In genomic region chr13:40141859-40142555, GRCh38 we compare ENCODE assay signal across 22 cellular contexts.
DNase-seq lines count a peak whose midpoint lies in the region; ATAC-seq and TF ChIP-seq lines count a peak whose summit lies in the region.
"Had no signal": no experiment of that assay in that cellular context is flagged by ENCODE, and none has a peak within 500 bp of the region (broad histone marks: within the 10 kb centered on the region; RNA-seq: fewer than 3 reads in every experiment).

No MANE protein-coding gene starts in this region.

- 45% methylated on average over 9 of the region's 11 CpGs for WGBS in mammary epithelial cell (ENCODE audit: low coverage, missing lambda C conversion rate)
- WGBS in GM23248 (ENCODE audit: low coverage in 1 of 2, low lambda C conversion rate in 2 of 2, missing lambda C conversion rate in 2 of 2), 2 experiments, result 79 to 88% methylated on average over 11 of the region's 11 CpGs
- 63 to 76% methylated on average over 11 of the region's 11 CpGs for WGBS in upper lobe of left lung, 2 donors

- no peak for TF ChIP-seq POLR2A in upper lobe of left lung (IDR thresholded peaks at IDR 0.05)

- no peak overlapping the region for H3K4me3 ChIP-seq in mammary epithelial cell (replicated peaks in 1 of 3; ENCODE audit: insufficient read depth in 1 of 3, low read depth in 2 of 3, low read length in 3 of 3)
- no peak overlapping the region for H3K4me3 ChIP-seq in GM23248
- no peak overlapping the region for H3K4me3 ChIP-seq in upper lobe of left lung

- peaks cover 6% of the 10 kb centered on the region for H3K9me3 Mint-ChIP-seq in MCF 10A (ENCODE audit: unreplicated experiment)

- peaks cover 6% of the 10 kb centered on the region for H3K36me3 Mint-ChIP-seq in MCF 10A (ENCODE audit: insufficient read depth, unreplicated experiment)

- no peak overlapping the region for H2AFZ ChIP-seq in mammary epithelial cell (ENCODE audit: low read depth, low read length)
- H2AFZ ChIP-seq in GM23248, result no peak overlapping the region

- H3K4me1 ChIP-seq in mammary epithelial cell (ENCODE audit: insufficient read depth, low read length) (no peaks in the 10 kb centered on the region), GM23248 (ENCODE audit: insufficient read depth) (no peaks in the 10 kb centered on the region), upper lobe of left lung (no peaks in the 10 kb centered on the region)

- H3K4me3 Mint-ChIP-seq in MCF 10A (ENCODE audit: unreplicated experiment), result peak overlapping the region; percentile 33

- POLR2A ChIA-PET in MCF 10A (lab: Yijun Ruan, JAX), result interaction anchor here (0.5 to 5.6 kb wide), 7 partner anchors 9 to 82 kb away, joined by 3 to 21 read pairs (median 3); no protein-coding TSS in a partner anchor

- H3K9me3 ChIP-seq in mammary epithelial cell (replicated peaks; ENCODE audit: insufficient read depth, low read length), result no peaks in the 10 kb centered on the region
- H3K9me3 ChIP-seq in GM23248 (ENCODE audit: low read depth), result no peaks in the 10 kb centered on the region
- H3K9me3 ChIP-seq in upper lobe of left lung, result no peaks in the 10 kb centered on the region

- DNase-seq in MCF 10A (ENCODE audit: unreplicated experiment) (peak; percentile 59), mammary epithelial cell (no peak), glomerular visceral epithelial cell (ENCODE audit: extremely low spot score) (peak; percentile 3), GM23248 (no peak), DMS114 treated with DMSO at 0.1 percent for 48 hours (lab: John Stamatoyannopoulos, UW; ENCODE audit: unreplicated experiment) (no peak), upper lobe of left lung (no peak)
- DNase-seq: GF-D8, KBM-7, NCI-H1092, NCI-H1417 treated with DMSO at 0.1 percent for 48 hours, NCI-H1694 treated with DMSO at 0.1 percent for 48 hours, NCI-H2081 treated with DMSO at 0.1 percent for 48 hours, NCI-H2171, NCI-H226, NCI-H510A, NCI-H69, SHP77 had no signal

- ATAC-seq in SK-N-SH treated with all-trans-retinoic acid at 6 μM for 48 hours (peak; percentile 26; the same call in 1 of the 3 replicates), HG02973 (IDR thresholded peaks at IDR 0.05; ENCODE audit: unreplicated experiment) (no peak), upper lobe of left lung (ENCODE audit: low FRiP score in 2 of 2) (no peak)
- ATAC-seq: HCT116 had no signal

- dilution Hi-C loops in mammary epithelial cell (cut with HindIII; ENCODE audit: low sequenced_read_pairs), result no loop called here

- H3K27ac ChIP-seq in mammary epithelial cell (ENCODE audit: insufficient read depth, low read depth, low read length) (no peak overlapping the region), GM23248 (no peak overlapping the region), upper lobe of left lung (no peak overlapping the region)
- H3K27ac ChIP-seq: 22Rv1, RWPE1 had no signal

- H3K4me1 Mint-ChIP-seq in MCF 10A (ENCODE audit: insufficient read depth, unreplicated experiment), result peaks cover 43% of the 10 kb centered on the region

- no peaks in the 10 kb centered on the region for H4K20me1 ChIP-seq in mammary epithelial cell (ENCODE audit: insufficient read depth, low read length)
- no peaks in the 10 kb centered on the region for H4K20me1 ChIP-seq in GM23248 (ENCODE audit: insufficient read depth)

- H3K36me3 ChIP-seq in mammary epithelial cell (ENCODE audit: insufficient read depth, low read length), result no peaks in the 10 kb centered on the region
- no peaks in the 10 kb centered on the region for H3K36me3 ChIP-seq in GM23248 (ENCODE audit: low read depth)
- no peaks in the 10 kb centered on the region for H3K36me3 ChIP-seq in upper lobe of left lung

- TF ChIP-seq EP300 in upper lobe of left lung (IDR thresholded peaks at IDR 0.05), result no peak

- H3K4me2 ChIP-seq in mammary epithelial cell (ENCODE audit: insufficient read depth, low read depth, low read length) (no peak overlapping the region), GM23248 (ENCODE audit: unreplicated experiment) (no peak overlapping the region)

- CTCF ChIA-PET in MCF 10A (lab: Yijun Ruan, JAX), result interaction anchor here (1.0 kb wide), 1 partner anchor 28 kb away, joined by 4 read pairs; no protein-coding TSS in a partner anchor
- CTCF ChIA-PET in mammary epithelial cell (lab: Charles Lee; ENCODE audit: low non-redundant PET), result no interaction called here

- no peaks in the 10 kb centered on the region for H3K27me3 Mint-ChIP-seq in MCF 10A (ENCODE audit: insufficient read depth, unreplicated experiment)

- intact Hi-C loops in MCF 10A (cut with micrococcal nuclease) (no loop called here), mammary epithelial cell (cut with micrococcal nuclease) (no loop called here)

- no peak overlapping the region for H3K9ac ChIP-seq in mammary epithelial cell (ENCODE audit: insufficient read depth, low read length)
- H3K9ac ChIP-seq in GM23248, result no peak overlapping the region

- no peaks in the 10 kb centered on the region for H3K9me2 ChIP-seq in GM23248 (ENCODE audit: insufficient read depth)

- H3K79me2 ChIP-seq in mammary epithelial cell (ENCODE audit: insufficient read depth, low read length) (no peaks in the 10 kb centered on the region), GM23248 (ENCODE audit: insufficient read depth) (no peaks in the 10 kb centered on the region)

- H3K27me3 ChIP-seq in mammary epithelial cell (ENCODE audit: insufficient read depth, low read length) (no peaks in the 10 kb centered on the region), GM23248 (replicated peaks; ENCODE audit: insufficient read depth) (no peaks in the 10 kb centered on the region), upper lobe of left lung (no peaks in the 10 kb centered on the region)

- in situ Hi-C loops in mammary epithelial cell (cut with MboI; ENCODE audit: low sequenced_read_pairs in 2 of 2) (no loop called here), GM23248 (cut with MboI) (no loop called here)

- BruUV-seq in MCF 10A (replicated peaks; lab: Mats Ljungman, UMichigan) (TSS peak; percentile 76), mammary epithelial cell (replicated peaks; lab: Mats Ljungman, UMichigan) (no TSS peak)

- H3F3A ChIP-seq in GM23248 (ENCODE audit: insufficient read depth), result no peaks in the 10 kb centered on the region

- peak overlapping the region; percentile 74 for H3K27ac Mint-ChIP-seq in MCF 10A (ENCODE audit: low read depth, unreplicated experiment)

- TF ChIP-seq CTCF in MCF 10A (IDR thresholded peaks at IDR 0.05; ENCODE audit: unreplicated experiment), result no peak
- TF ChIP-seq CTCF in mammary epithelial cell (conservative IDR thresholded peaks at IDR 0.05 in 1 of 2, IDR thresholded peaks at IDR 0.05 in 1 of 2; ENCODE audit: extremely low read depth in 1 of 2, insufficient read depth in 1 of 2, low read depth in 1 of 2, low read length in 2 of 2), result no peak
- no peak for TF ChIP-seq CTCF in upper lobe of left lung (IDR thresholded peaks at IDR 0.05)

TF ChIP-seq in SK-N-SH treated with all-trans-retinoic acid at 6 μM for 48 hours, 23 proteins besides CTCF, POLR2A, EP300 and RAD21 (continues in another document):
- TF ChIP-seq ZFP3 (CRISPR knock-in tag; IDR thresholded peaks at IDR 0.05) (no peak), CSRNP3 (CRISPR knock-in tag; IDR thresholded peaks at IDR 0.05) (no peak), ZNF565 (CRISPR knock-in tag; conservative IDR thresholded peaks at IDR 0.05; ENCODE audit: low read depth) (no peak), BACH2 (CRISPR knock-in tag; IDR thresholded peaks at IDR 0.05; ENCODE audit: borderline replicate concordance) (no peak), TSHZ2 (CRISPR knock-in tag; IDR thresholded peaks at IDR 0.05) (no peak), ISL1 (CRISPR knock-in tag; IDR thresholded peaks at IDR 0.05) (no peak), GLIS3 (CRISPR knock-in tag; IDR thresholded peaks at IDR 0.05) (no peak), OSR1 (CRISPR knock-in tag; IDR thresholded peaks at IDR 0.05) (no peak), ZC3H10 (CRISPR knock-in tag; IDR thresholded peaks at IDR 0.05) (no peak), ESRRG (CRISPR knock-in tag; IDR thresholded peaks at IDR 0.05) (no peak)

Comparison
In these comparisons a context has a peak if more than half of its experiments do, and no peak if none do; other contexts are left out.
1. DNase-seq: peak in MCF 10A (single experiment) and glomerular visceral epithelial cell (single experiment); none in mammary epithelial cell (single experiment), GM23248 (single experiment), DMS114 treated with DMSO at 0.1 percent for 48 hours (single experiment) and upper lobe of left lung (0 of 2).